ENCODE assay signal across 19 cellular contexts in genomic region chrX:12617241-12617640, GRCh38.
DNase-seq lines count a peak whose midpoint lies in the region; ATAC-seq, FAIRE-seq and TF ChIP-seq lines count a peak whose summit lies in the region.
"Had no signal": no experiment of that assay in that cellular context is flagged by ENCODE, and none has a peak within 500 bp of the region (broad histone marks: within the 10 kb centered on the region; RNA-seq: fewer than 3 reads in every experiment).

No MANE protein-coding gene starts in this region.

- intact Hi-C loops in mammary epithelial cell (cut with micrococcal nuclease): no loop called here

- no peak overlapping the region for H3K27ac ChIP-seq in A549
- H3K27ac ChIP-seq in mammary epithelial cell (ENCODE audit: insufficient read depth, low read depth, low read length): no peak overlapping the region
- H3K27ac ChIP-seq in mesendoderm (ENCODE audit: low read depth, low read length): no peak overlapping the region
- H3K27ac ChIP-seq: C4-2B, GM23248 had no signal

- H3K56ac ChIP-seq in mesendoderm (ENCODE audit: low read length): no peak overlapping the region

- no peak overlapping the region for H2BK120ac ChIP-seq in mesendoderm (ENCODE audit: low read depth, low read length)

- FAIRE-seq in A549 (lab: Jason Lieb, UNC): peak; percentile 92
- FAIRE-seq: A204.1, D721Med, GM12892, GM18507 had no signal

- H2AFZ ChIP-seq in mammary epithelial cell (ENCODE audit: low read depth, low read length): no peak overlapping the region
- H2AFZ ChIP-seq: GM23248 had no signal

- CTCF ChIA-PET in A549 (lab: Yijun Ruan, JAX): no interaction called here
- CTCF ChIA-PET in mammary epithelial cell (lab: Charles Lee; ENCODE audit: low non-redundant PET): no interaction called here

- no peaks in the 10 kb centered on the region for H3K79me1 ChIP-seq in mesendoderm (ENCODE audit: low read length)

- ATAC-seq in A549: no peak

- H3K9me3 ChIP-seq in A549 (no peaks in the 10 kb centered on the region), mammary epithelial cell (replicated peaks; ENCODE audit: insufficient read depth, low read length) (no peaks in the 10 kb centered on the region)
- H3K9me3 ChIP-seq: Caco-2 had no signal

- H3K4ac ChIP-seq in mesendoderm (ENCODE audit: low read depth, low read length): no peak overlapping the region

- no peak overlapping the region for H3K23ac ChIP-seq in mesendoderm (ENCODE audit: low read length)

- no peak overlapping the region for H3K18ac ChIP-seq in mesendoderm (ENCODE audit: low read length)

- no peaks in the 10 kb centered on the region for H3K27me3 ChIP-seq in mammary epithelial cell (ENCODE audit: insufficient read depth, low read length)
- no peaks in the 10 kb centered on the region for H3K27me3 ChIP-seq in mesendoderm (ENCODE audit: insufficient read depth, low read length, poor library complexity)

- POLR2A ChIA-PET in A549 (lab: Yijun Ruan, JAX): no interaction called here

- no peak overlapping the region for H4K5ac ChIP-seq in mesendoderm (ENCODE audit: low read length)

- no peaks in the 10 kb centered on the region for H4K20me1 ChIP-seq in mammary epithelial cell (ENCODE audit: insufficient read depth, low read length)

- H2BK5ac ChIP-seq in mesendoderm (ENCODE audit: low read length): no peak overlapping the region

- TF ChIP-seq CTCF in A549 (IDR thresholded peaks at IDR 0.05) (no peak), mammary epithelial cell (conservative IDR thresholded peaks at IDR 0.05 in 1 of 2, IDR thresholded peaks at IDR 0.05 in 1 of 2; ENCODE audit: extremely low read depth in 1 of 2, insufficient read depth in 1 of 2, low read depth in 1 of 2, low read length in 2 of 2) (no peak), fibroblast of villous mesenchyme (IDR thresholded peaks at IDR 0.05; ENCODE audit: insufficient read depth, low read depth, low read length) (no peak)

- H3K36me3 ChIP-seq in mammary epithelial cell (ENCODE audit: insufficient read depth, low read length): no peaks in the 10 kb centered on the region
- H3K36me3 ChIP-seq in mesendoderm (ENCODE audit: control insufficient read depth, insufficient read depth, low read length): no peaks in the 10 kb centered on the region

- DNase-seq in A549 (ENCODE audit: low read depth in 1 of 2, low spot score in 1 of 2): no peak
- peak; percentile 3 for DNase-seq in LHCN-M2 (ENCODE audit: low read depth)
- DNase-seq in mammary epithelial cell: peak; percentile 49
- peak; percentile 16 for DNase-seq in fibroblast of villous mesenchyme (ENCODE audit: low read depth)
- DNase-seq in mesendoderm: no peak
- no peak for DNase-seq in kidney tubule cell (ENCODE audit: low spot score)
- DNase-seq: AML-193; Caco-2; CD4-positive, alpha-beta T cell; DMS153; DMS79; GDM1; GM23248; HCEC 1CT had no signal

- no TSS peak for BruUV-seq in mammary epithelial cell (replicated peaks; lab: Mats Ljungman, UMichigan)

- dilution Hi-C loops in mammary epithelial cell (cut with HindIII; ENCODE audit: low sequenced_read_pairs): no loop called here

- no peak for TF ChIP-seq POLR2A in A549 (IDR thresholded peaks at IDR 0.05; ENCODE audit: low read length)

- no peak overlapping the region for H2AK5ac ChIP-seq in mesendoderm (ENCODE audit: low read length)

- no peak overlapping the region for H3K4me3 ChIP-seq in A549
- H3K4me3 ChIP-seq in mammary epithelial cell (replicated peaks in 1 of 3; ENCODE audit: insufficient read depth in 1 of 3, low read depth in 2 of 3, low read length in 3 of 3): no peak overlapping the region
- no peak overlapping the region for H3K4me3 ChIP-seq in fibroblast of villous mesenchyme (ENCODE audit: low read depth, low read length)
- no peak overlapping the region for H3K4me3 ChIP-seq in mesendoderm (ENCODE audit: low read length)
- H3K4me3 ChIP-seq: GM23248 had no signal

- in situ Hi-C loops in mammary epithelial cell (cut with MboI; ENCODE audit: low sequenced_read_pairs in 2 of 2): no loop called here

- no peak overlapping the region for H4K8ac ChIP-seq in mesendoderm (ENCODE audit: low read depth, low read length)

- H3K79me2 ChIP-seq in mammary epithelial cell (ENCODE audit: insufficient read depth, low read length) (no peaks in the 10 kb centered on the region), mesendoderm (ENCODE audit: control insufficient read depth, insufficient read depth, low read length) (no peaks in the 10 kb centered on the region)

- H3K4me1 ChIP-seq in A549 (no peaks in the 10 kb centered on the region), mammary epithelial cell (ENCODE audit: insufficient read depth, low read length) (peaks cover 14% of the 10 kb centered on the region), mesendoderm (ENCODE audit: control insufficient read depth, low read depth, low read length) (no peaks in the 10 kb centered on the region)
- H3K4me1 ChIP-seq: Caco-2 had no signal

- no peak overlapping the region for H2BK15ac ChIP-seq in mesendoderm (replicated peaks; ENCODE audit: low read depth)

- TF ChIP-seq EP300 in A549 (IDR thresholded peaks at IDR 0.05): no peak

- no peak for TF ChIP-seq RAD21 in A549 (conservative IDR thresholded peaks at IDR 0.05 in 1 of 2, IDR thresholded peaks at IDR 0.05 in 1 of 2)

- no peak overlapping the region for H3K4me2 ChIP-seq in A549
- no peak overlapping the region for H3K4me2 ChIP-seq in mammary epithelial cell (ENCODE audit: insufficient read depth, low read depth, low read length)
- no peak overlapping the region for H3K4me2 ChIP-seq in mesendoderm (ENCODE audit: low read length)

- H3K9ac ChIP-seq in mammary epithelial cell (ENCODE audit: insufficient read depth, low read length) (no peak overlapping the region), mesendoderm (ENCODE audit: low read length) (no peak overlapping the region)
- H3K9ac ChIP-seq: GM23248 had no signal

TF ChIP-seq in A549, 52 proteins besides CTCF, POLR2A, EP300 and RAD21:
- no peak for TF ChIP-seq MAZ (IDR thresholded peaks at IDR 0.05; ENCODE audit: borderline replicate concordance, low read depth, low read length)
- TF ChIP-seq HDAC2 (IDR thresholded peaks at IDR 0.05): no peak
- TF ChIP-seq ESRRA (IDR thresholded peaks at IDR 0.05; ENCODE audit: borderline replicate concordance, low read length): no peak
- no peak for TF ChIP-seq CBX2 (IDR thresholded peaks at IDR 0.05; ENCODE audit: borderline replicate concordance, low read depth)
- TF ChIP-seq HEYL (CRISPR knock-in tag; IDR thresholded peaks at IDR 0.05): no peak
- TF ChIP-seq RCOR1 (IDR thresholded peaks at IDR 0.05; ENCODE audit: low read depth, low read length): no peak
- TF ChIP-seq REST (IDR thresholded peaks at IDR 0.05): no peak
- TF ChIP-seq CEBPB (IDR thresholded peaks at IDR 0.05): no peak
- TF ChIP-seq CHD4 (IDR thresholded peaks at IDR 0.05; ENCODE audit: borderline replicate concordance): no peak
- no peak for TF ChIP-seq ZC3H11A (IDR thresholded peaks at IDR 0.05)
- TF ChIP-seq ELK1 (IDR thresholded peaks at IDR 0.05; ENCODE audit: low read depth, low read length): no peak
- no peak for TF ChIP-seq BHLHE40 (IDR thresholded peaks at IDR 0.05; ENCODE audit: low read depth, low read length)
- no peak for TF ChIP-seq MAFK (IDR thresholded peaks at IDR 0.05; ENCODE audit: partially characterized antibody)
- no peak for TF ChIP-seq JUNB (IDR thresholded peaks at IDR 0.05)
- TF ChIP-seq RARB (CRISPR knock-in tag; IDR thresholded peaks at IDR 0.05): no peak
- TF ChIP-seq ZNF302 (CRISPR knock-in tag; IDR thresholded peaks at IDR 0.05): no peak
- no peak for TF ChIP-seq HOXA7 (CRISPR knock-in tag; IDR thresholded peaks at IDR 0.05)
- TF ChIP-seq USF2 (IDR thresholded peaks at IDR 0.05): no peak
- TF ChIP-seq JUN (IDR thresholded peaks at IDR 0.05): no peak

Comparison
In these comparisons a context has a peak if more than half of its experiments do, and no peak if none do; other contexts are left out.
1. DNase-seq: peak in LHCN-M2 (single experiment), mammary epithelial cell (single experiment) and fibroblast of villous mesenchyme (single experiment); none in A549 (0 of 2), mesendoderm (single experiment) and kidney tubule cell (single experiment).